Comparison of ENCODE assay signal across 8 cellular contexts in genomic region chr3:185936814-185937688, GRCh38. TPM values are rescaled to one million over a fixed set of nuclear protein-coding genes. Genes with fewer than 3 reads are reported as not detected.
A peak's percentile ranks its signal among the peaks of the same experiment; 100 is the strongest.
DNase-seq lines count a peak whose midpoint lies in the region; ATAC-seq and TF ChIP-seq lines count a peak whose summit lies in the region.

No MANE protein-coding gene starts in this region.

- TF ChIP-seq CTCF in SU-DHL-6 (IDR thresholded peaks at IDR 0.05; ENCODE audit: insufficient read depth, low read length, poor library complexity, severe bottlenecking) (no peak), tibial nerve (IDR thresholded peaks at IDR 0.05) (peak in 2 of 5 experiments; percentile 12)

- H3K9me3 ChIP-seq in SU-DHL-6 (ENCODE audit: insufficient read depth, low read length), result no peaks in the 10 kb centered on the region
- H3K9me3 ChIP-seq in trophoblast cell (ENCODE audit: insufficient read depth, low read depth, low read length), result peaks cover 1% of the 10 kb centered on the region
- no peaks in the 10 kb centered on the region for H3K9me3 ChIP-seq in tibial nerve

- peaks cover 18% of the 10 kb centered on the region for H3K79me1 ChIP-seq in trophoblast cell (ENCODE audit: low read length)

- H3K36me3 ChIP-seq in SU-DHL-6 (ENCODE audit: low read length), result peaks cover 22% of the 10 kb centered on the region
- H3K36me3 ChIP-seq in trophoblast cell (ENCODE audit: control insufficient read depth in 1 of 2, insufficient read depth in 2 of 2, low read length in 2 of 2), result no peaks in the 10 kb centered on the region
- H3K36me3 ChIP-seq in tibial nerve, result no peaks in the 10 kb centered on the region

- H2AK5ac ChIP-seq in trophoblast cell (ENCODE audit: low read length), result peak overlapping the region; percentile 98

- peak overlapping the region; percentile 97 for H4K8ac ChIP-seq in trophoblast cell (ENCODE audit: low read depth, low read length)

- H2BK5ac ChIP-seq in trophoblast cell (ENCODE audit: low read depth, low read length, poor library complexity), result peak overlapping the region; percentile 96

- no peak for TF ChIP-seq EP300 in tibial nerve (IDR thresholded peaks at IDR 0.05)

- peak; percentile 54 for ATAC-seq in HG02759 (IDR thresholded peaks at IDR 0.05; ENCODE audit: unreplicated experiment)

- H3K4ac ChIP-seq in trophoblast cell (ENCODE audit: low read depth, low read length), result peak overlapping the region; percentile 100

- H3F3A ChIP-seq in SU-DHL-6 (ENCODE audit: insufficient read depth), result peaks cover 25% of the 10 kb centered on the region

- peak overlapping the region; percentile 99 for H4K91ac ChIP-seq in trophoblast cell (ENCODE audit: low read depth, low read length)

- peak overlapping the region; percentile 100 for H3K18ac ChIP-seq in trophoblast cell (ENCODE audit: low read length)

- H3K23ac ChIP-seq in trophoblast cell (ENCODE audit: low read length), result peak overlapping the region; percentile 76

- H2AFZ ChIP-seq in SU-DHL-6 (ENCODE audit: low read depth, low read length, severe bottlenecking) (no peak overlapping the region), trophoblast cell (ENCODE audit: insufficient read depth, low read length, poor library complexity) (peak overlapping the region; percentile 90)

- H3K9ac ChIP-seq in SU-DHL-6 (ENCODE audit: low read length) (peak overlapping the region; percentile 98), trophoblast cell (ENCODE audit: low read length) (peak overlapping the region; percentile 97)

- H3K9me2 ChIP-seq in SU-DHL-6 (replicated peaks; ENCODE audit: insufficient read depth, low read length), result no peaks in the 10 kb centered on the region

- peak overlapping the region; percentile 90 for H3K27ac ChIP-seq in SU-DHL-6 (ENCODE audit: low read depth, low read length)
- peak overlapping the region; percentile 93 for H3K27ac ChIP-seq in trophoblast cell (ENCODE audit: low read depth, low read length)
- peak overlapping the region; percentile 99 to 100 (median 100) for H3K27ac ChIP-seq in tibial nerve

- H3K27me3 ChIP-seq in SU-DHL-6 (ENCODE audit: low read length) (no peaks in the 10 kb centered on the region), trophoblast cell (ENCODE audit: insufficient read depth, low read length) (no peaks in the 10 kb centered on the region), tibial nerve (no peaks in the 10 kb centered on the region)

- H3K4me2 ChIP-seq in SU-DHL-6 (ENCODE audit: low read depth, low read length, poor library complexity, severe bottlenecking) (peak overlapping the region; percentile 98), trophoblast cell (ENCODE audit: low read length) (peak overlapping the region; percentile 73)

- H3K4me1 ChIP-seq in trophoblast cell (ENCODE audit: control insufficient read depth in 1 of 2, insufficient read depth in 2 of 2, low read length in 2 of 2) (no peaks in the 10 kb centered on the region), tibial nerve (peaks cover 0 to 35% (median 31%) of the 10 kb centered on the region in 4 donors)

- H3K79me2 ChIP-seq in SU-DHL-6 (ENCODE audit: insufficient read depth, low read length), result peaks cover 57% of the 10 kb centered on the region
- H3K79me2 ChIP-seq in trophoblast cell (ENCODE audit: control insufficient read depth, insufficient read depth, low read length, poor library complexity), result peaks cover 15% of the 10 kb centered on the region

- H4K12ac ChIP-seq in trophoblast cell (ENCODE audit: low read depth, low read length), result peak overlapping the region; percentile 97

- intact Hi-C loops in cardiac septum (cut with DNase I), result loop anchor here (2.0 to 5.0 kb wide), 3 partner anchors 112 to 630 kb away; partner anchors contain the start of genes ETV5, IGF2BP2 and TBCCD1

- H2BK12ac ChIP-seq in trophoblast cell (ENCODE audit: low read length), result no peak overlapping the region

- DNase-seq in GM04504 (ENCODE audit: low read depth) (peak; percentile 72), NCI-H1417 treated with DMSO at 0.1 percent for 48 hours (lab: John Stamatoyannopoulos, UW) (peak; percentile 55), cardiac septum (ENCODE audit: low spot score) (peak; percentile 92), trophoblast cell (peak; percentile 87 to 96), tibial nerve (ENCODE audit: low spot score in 2 of 2) (peak; percentile 79 to 90)
- DNase-seq in activated naive CD8-positive, alpha-beta T cell treated with anti-CD3 and anti-CD28 coated beads, Interleukin-2, amount 50 U/mL, for 16 hours (ENCODE audit: low read depth, low spot score), result peak; percentile 72

- peaks cover 47% of the 10 kb centered on the region for H4K20me1 ChIP-seq in SU-DHL-6 (ENCODE audit: low read depth, low read length)

- H2BK120ac ChIP-seq in trophoblast cell (ENCODE audit: insufficient read depth, low read length, poor library complexity), result peak overlapping the region; percentile 99

- H3K14ac ChIP-seq in trophoblast cell (ENCODE audit: low read length), result peak overlapping the region; percentile 100

- WGBS in trophoblast cell (ENCODE audit: extremely low coverage, insufficient coverage, insufficient read length), result no CpG with 5 or more reads among the region's 56 CpGs
- 0% methylated on average over 52 to 56 of the region's 56 CpGs for WGBS in tibial nerve, 2 donors

- H3K4me3 ChIP-seq in SU-DHL-6 (ENCODE audit: insufficient read depth, low read length, poor library complexity, severe bottlenecking) (peak overlapping the region; percentile 97), trophoblast cell (ENCODE audit: low read depth, low read length) (peak overlapping the region; percentile 95), tibial nerve (peak overlapping the region; percentile 85 to 99 (median 94))

- peak; percentile 39 to 90 for TF ChIP-seq POLR2A in tibial nerve (IDR thresholded peaks at IDR 0.05)

RNA-seq across cellular contexts. Expression of gene TRA2B, which starts 0.8 kb away (rescaled TPM):
- total RNA-seq in cardiac septum, result 62.1 TPM
- polyA plus RNA-seq in trophoblast cell (2013), result 183 and 193 TPM in 2 replicates
- 100 to 1,000 TPM; 134 to 216 (median 201) TPM for total RNA-seq in tibial nerve

Comparison
In these comparisons a context has a peak if more than half of its experiments do, and no peak if none do; other contexts are left out.
1. Peak in every context shown above with its lines: DNase-seq, ATAC-seq, H3K4me3 ChIP-seq and H3K27ac ChIP-seq.